In genomic region chr1:224430511-224431113, GRCh38 we compare ENCODE assay signal across 8 cellular contexts. TPM values are rescaled to one million over a fixed set of nuclear protein-coding genes. Genes with fewer than 3 reads are reported as not detected.
A peak's percentile ranks its signal among the peaks of the same experiment; 100 is the strongest.
DNase-seq lines count a peak whose midpoint lies in the region; ATAC-seq and TF ChIP-seq lines count a peak whose summit lies in the region.

No MANE protein-coding gene starts in this region.

- H3K36me3 ChIP-seq in gastrocnemius medialis = peaks cover 0 to 20% of the 10 kb centered on the region in 2 donors

- H3K27ac ChIP-seq in VCaP (peak overlapping the region; percentile 92), gastrocnemius medialis (peak overlapping the region; percentile 95 to 100 (median 99))

- intact Hi-C loops in gastrocnemius medialis (cut with DNase I; ENCODE audit: low total_unique reads) = loop anchor here (5.0 to 10.0 kb wide), 3 partner anchors 48 to 216 kb away; no protein-coding TSS in a partner anchor

- H3K9me3 ChIP-seq in gastrocnemius medialis = no peaks in the 10 kb centered on the region

- ATAC-seq in gastrocnemius medialis (no peak), GM18505 (IDR thresholded peaks at IDR 0.05; ENCODE audit: unreplicated experiment) (no peak), HG02571 (IDR thresholded peaks at IDR 0.05; ENCODE audit: unreplicated experiment) (no peak)

- peak; percentile 46 for DNase-seq in stimulated activated CD4-positive, alpha-beta T cell treated with anti-CD3 and anti-CD28 coated beads, Interleukin-4, amount 100 ng/mL, for 24 hours
- no peak for DNase-seq in stimulated activated CD4-positive, alpha-beta T cell treated with anti-CD3 and anti-CD28 coated beads, Interleukin-12 subunit alpha, Interleukin-12 subunit beta, amount 100 ng/mL, for 4 hours
- DNase-seq in HT1080 (ENCODE audit: low read depth) = peak; percentile 73
- DNase-seq in fibroblast of pulmonary artery (ENCODE audit: low read depth) = peak; percentile 75
- no peak for DNase-seq in gastrocnemius medialis

- TF ChIP-seq CTCF in VCaP (conservative IDR thresholded peaks at IDR 0.05) = no peak
- TF ChIP-seq CTCF in fibroblast of pulmonary artery (IDR thresholded peaks at IDR 0.05; ENCODE audit: low read length, missing control alignments) = no peak
- no peak for TF ChIP-seq CTCF in gastrocnemius medialis (IDR thresholded peaks at IDR 0.05 in 4 of 5, conservative IDR thresholded peaks at IDR 0.05 in 1 of 5)

- peak overlapping the region; percentile 89 for H3K4me3 ChIP-seq in fibroblast of pulmonary artery (replicated peaks; ENCODE audit: low read depth, low read length)
- peak overlapping the region; percentile 6 to 96 (median 46) for H3K4me3 ChIP-seq in gastrocnemius medialis

- no peaks in the 10 kb centered on the region for H3K27me3 ChIP-seq in gastrocnemius medialis

- TF ChIP-seq POLR2A in gastrocnemius medialis (IDR thresholded peaks at IDR 0.05) = no peak
- TF ChIP-seq POLR2A in GM18505 (IDR thresholded peaks at IDR 0.05; ENCODE audit: borderline replicate concordance, extremely low read depth, insufficient read depth, insufficient read length) = no peak

- peaks cover 37 to 53% of the 10 kb centered on the region in 2 donors for H3K4me1 ChIP-seq in gastrocnemius medialis

- in situ Hi-C loops in gastrocnemius medialis (cut with MboI; ENCODE audit: low sequenced_read_pairs in 4 of 4) = no loop called here

RNA-seq across cellular contexts. Expression of gene WDR26, which starts 4.0 kb away (rescaled TPM):
- total RNA-seq in HT1080 (2014; rRNA removed; shearing (Covaris generic)) = 18.1 and 27.4 TPM in 2 replicates
- polyA plus RNA-seq in HT1080 (2015; cell fraction: cytosol; rRNA removed) = 54.1 and 64.0 TPM in 2 replicates
- polyA plus RNA-seq in HT1080 (2015; cell fraction: nucleus; rRNA removed) = 82.7 and 86.7 TPM in 2 replicates
- total RNA-seq in gastrocnemius medialis = 10 to 100 TPM; 62.1 to 86.5 (median 74.0) TPM

Comparison
In these comparisons a context has a peak if more than half of its experiments do, and no peak if none do; other contexts are left out.
1. DNase-seq: peak in stimulated activated CD4-positive, alpha-beta T cell treated with anti-CD3 and anti-CD28 coated beads, Interleukin-4, amount 100 ng/mL, for 24 hours (single experiment), HT1080 (single experiment) and fibroblast of pulmonary artery (single experiment); none in stimulated activated CD4-positive, alpha-beta T cell treated with anti-CD3 and anti-CD28 coated beads, Interleukin-12 subunit alpha, Interleukin-12 subunit beta, amount 100 ng/mL, for 4 hours (single experiment) and gastrocnemius medialis (0 of 2).